8 cellular contexts compared by ENCODE assay signal in genomic region chr3:184561329-184562145, GRCh38. TPM values are rescaled to one million over a fixed set of nuclear protein-coding genes. Genes with fewer than 3 reads are reported as not detected.
A peak's percentile ranks its signal among the peaks of the same experiment; 100 is the strongest.
DNase-seq lines count a peak whose midpoint lies in the region; ATAC-seq and TF ChIP-seq lines count a peak whose summit lies in the region.

Gene EPHB3, plus strand, starts transcription at chr3:184561785. Its CDS starts 451 bp downstream, at chr3:184562236.

- 1% methylated on average over 74 of the region's 74 CpGs for WGBS in thymus

- peaks cover 24% of the 10 kb centered on the region for H3K27me3 ChIP-seq in thymus (ENCODE audit: control insufficient read depth, insufficient read depth)

- peak within 1 kb of the TSS; percentile 2 for H3K27ac Mint-ChIP-seq in activated naive CD8-positive, alpha-beta T cell treated with anti-CD3 and anti-CD28 coated beads, Interleukin-2, amount 50 U/mL, for 24 hours
- no peak within 1 kb of the TSS for H3K27ac Mint-ChIP-seq in osteocyte (ENCODE audit: unreplicated experiment)

- intact Hi-C loops in Right ventricle myocardium inferior (cut with DNase I) = loop anchor here (1.0 kb wide), 2 partner anchors 166 to 216 kb away; no protein-coding TSS in a partner anchor

- H3K27ac ChIP-seq in thymus (ENCODE audit: low read depth) = no peak within 1 kb of the TSS

- TF ChIP-seq CTCF in GM12873 (IDR thresholded peaks at IDR 0.05; ENCODE audit: insufficient read depth, low read depth, low read length, missing control alignments) = peak; percentile 87
- TF ChIP-seq CTCF in osteocyte (IDR thresholded peaks at IDR 0.05) = peak; percentile 100

- DNase-seq in NCI-H1417 treated with DMSO at 0.1 percent for 48 hours (lab: John Stamatoyannopoulos, UW) (peak; percentile 100), SW 1271 (lab: John Stamatoyannopoulos, UW) (peak; percentile 97 to 98), Right ventricle myocardium inferior (ENCODE audit: missing footprints) (peak; percentile 99), osteocyte (ENCODE audit: extremely low spot score, unreplicated experiment) (peak; percentile 100)
- peak; percentile 96 for DNase-seq in activated naive CD8-positive, alpha-beta T cell treated with anti-CD3 and anti-CD28 coated beads, Interleukin-2, amount 50 U/mL, for 24 hours

- peaks cover 22% of the 10 kb centered on the region for H3K4me1 Mint-ChIP-seq in activated naive CD8-positive, alpha-beta T cell treated with anti-CD3 and anti-CD28 coated beads, Interleukin-2, amount 50 U/mL, for 24 hours
- peaks cover 43% of the 10 kb centered on the region for H3K4me1 Mint-ChIP-seq in osteocyte (ENCODE audit: unreplicated experiment)

- H3K4me3 Mint-ChIP-seq in activated naive CD8-positive, alpha-beta T cell treated with anti-CD3 and anti-CD28 coated beads, Interleukin-2, amount 50 U/mL, for 24 hours = peak within 1 kb of the TSS; percentile 55
- H3K4me3 Mint-ChIP-seq in osteocyte (ENCODE audit: unreplicated experiment) = peak within 1 kb of the TSS; percentile 86

- H3K9me3 ChIP-seq in thymus (ENCODE audit: control insufficient read depth) = no peaks in the 10 kb centered on the region

- no peaks in the 10 kb centered on the region for H3K36me3 ChIP-seq in thymus (ENCODE audit: control insufficient read depth, insufficient read depth)

- no peaks in the 10 kb centered on the region for H3K4me1 ChIP-seq in thymus (ENCODE audit: control insufficient read depth, insufficient read depth, low read length)

- no peaks in the 10 kb centered on the region for H3K36me3 Mint-ChIP-seq in activated naive CD8-positive, alpha-beta T cell treated with anti-CD3 and anti-CD28 coated beads, Interleukin-2, amount 50 U/mL, for 24 hours (ENCODE audit: low read depth)
- H3K36me3 Mint-ChIP-seq in osteocyte (ENCODE audit: unreplicated experiment) = no peaks in the 10 kb centered on the region

- peaks cover 58% of the 10 kb centered on the region for H3K27me3 Mint-ChIP-seq in activated naive CD8-positive, alpha-beta T cell treated with anti-CD3 and anti-CD28 coated beads, Interleukin-2, amount 50 U/mL, for 24 hours
- H3K27me3 Mint-ChIP-seq in osteocyte (ENCODE audit: unreplicated experiment) = peaks cover 36% of the 10 kb centered on the region

- peak within 1 kb of the TSS; percentile 0 for H3K4me3 ChIP-seq in thymus (ENCODE audit: low read length)

- peak; percentile 71 for ATAC-seq in HG02840 (IDR thresholded peaks at IDR 0.05; ENCODE audit: low FRiP score, unreplicated experiment)
- peak; percentile 91 for ATAC-seq in activated naive CD8-positive, alpha-beta T cell treated with anti-CD3 and anti-CD28 coated beads, Interleukin-2, amount 50 U/mL, for 24 hours
- ATAC-seq in Right ventricle myocardium inferior = peak; percentile 98

- H3K9me3 Mint-ChIP-seq in activated naive CD8-positive, alpha-beta T cell treated with anti-CD3 and anti-CD28 coated beads, Interleukin-2, amount 50 U/mL, for 24 hours = no peaks in the 10 kb centered on the region
- H3K9me3 Mint-ChIP-seq in osteocyte (ENCODE audit: unreplicated experiment) = no peaks in the 10 kb centered on the region

RNA-seq across cellular contexts. Expression of gene EPHB3, which starts in this region (rescaled TPM):
- total RNA-seq in Right ventricle myocardium inferior (1.6 TPM), osteocyte (10.6 and 11.4 TPM in 2 replicates)
- polyA plus RNA-seq in thymus = 1.1 TPM
